ENCODE assay signal across 1 cellular context in genomic region chr7:116951366-116952292, GRCh38.
TF ChIP-seq lines count a peak whose summit lies in the region.

No MANE protein-coding gene starts in this region.

TF ChIP-seq in HepG2, 621 proteins besides CTCF, POLR2A, EP300 and RAD21 (continued from another document):
- no peak for TF ChIP-seq THAP8 (CRISPR knock-in tag; IDR thresholded peaks at IDR 0.05; ENCODE audit: borderline replicate concordance)
- no peak for TF ChIP-seq ZNF281 (CRISPR knock-in tag; IDR thresholded peaks at IDR 0.05; ENCODE audit: borderline replicate concordance)
- TF ChIP-seq HNF4A (CRISPR knock-in tag; IDR thresholded peaks at IDR 0.05), result peak; percentile 14; the same call in 1 of the 2 replicates
- TF ChIP-seq ZNF569 (CRISPR knock-in tag; IDR thresholded peaks at IDR 0.05; ENCODE audit: borderline replicate concordance), result no peak
- TF ChIP-seq NR3C1 (CRISPR knock-in tag; IDR thresholded peaks at IDR 0.05), result no peak
- no peak for TF ChIP-seq ZNF589 (CRISPR knock-in tag; conservative IDR thresholded peaks at IDR 0.05)
- peak; percentile 22; the same call in 1 of the 2 replicates for TF ChIP-seq HDAC1 (CRISPR knock-in tag; IDR thresholded peaks at IDR 0.05)
- TF ChIP-seq ZNF180 (CRISPR knock-in tag; IDR thresholded peaks at IDR 0.05; ENCODE audit: borderline replicate concordance, low read depth), result no peak
- 0 out of 2 replicates have a peak, but pooled peaks have one; percentile 63 for TF ChIP-seq ZNF605 (CRISPR knock-in tag; IDR thresholded peaks at IDR 0.05)
- TF ChIP-seq ZSCAN29 (CRISPR knock-in tag; conservative IDR thresholded peaks at IDR 0.05), result 0 out of 2 replicates have a peak, but pooled peaks have one; percentile 47
- no peak for TF ChIP-seq NFKB2 (CRISPR knock-in tag; IDR thresholded peaks at IDR 0.05; ENCODE audit: borderline replicate concordance)
- TF ChIP-seq FOSL1 (CRISPR knock-in tag; IDR thresholded peaks at IDR 0.05; ENCODE audit: borderline replicate concordance), result no peak
- TF ChIP-seq NR2F1 (CRISPR knock-in tag; IDR thresholded peaks at IDR 0.05), result 0 out of 4 replicates have a peak, but pooled peaks of 1 of the 2 experiments have one; percentile 22
- TF ChIP-seq MAFF (IDR thresholded peaks at IDR 0.05; ENCODE audit: low read depth, low read length), result no peak
- TF ChIP-seq NFE2L2 (IDR thresholded peaks at IDR 0.05; ENCODE audit: low read length), result no peak
- TF ChIP-seq PAXIP1 (CRISPR knock-in tag; conservative IDR thresholded peaks at IDR 0.05), result 0 out of 2 replicates have a peak, but pooled peaks have one; percentile 25
- peak; percentile 24; the same call in 1 of the 2 replicates for TF ChIP-seq SAP130 (CRISPR knock-in tag; IDR thresholded peaks at IDR 0.05; ENCODE audit: low read depth)
TF ChIP-seq in HepG2: peak in this region for 50.
